18 cellular contexts compared by ENCODE assay signal in the genomic region with DNA sequence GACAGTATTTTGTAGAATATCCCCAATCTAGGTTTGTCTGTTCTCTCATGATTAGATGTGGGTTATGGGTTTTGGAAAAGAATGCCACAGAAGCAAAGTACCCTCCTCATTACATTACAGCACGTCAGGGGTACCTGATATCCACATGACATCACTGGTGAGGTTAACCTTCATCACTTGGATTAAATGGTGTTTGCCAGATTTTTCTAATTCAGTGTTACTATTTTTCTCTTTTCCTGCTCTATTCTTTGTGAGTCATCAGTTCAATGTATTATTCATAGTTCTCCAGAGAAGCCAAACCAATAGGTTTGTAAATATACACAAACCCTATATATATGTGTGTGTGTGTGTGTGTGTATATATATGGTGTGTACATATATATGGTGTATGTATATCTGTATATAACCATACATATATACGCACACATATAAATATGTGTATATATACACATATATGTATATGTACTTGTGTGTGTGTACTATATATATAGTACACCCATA.
"Had no signal": no experiment of that assay in that cellular context is flagged by ENCODE, and none has a peak within 500 bp of the region (broad histone marks: within the 10 kb centered on the region; RNA-seq: fewer than 3 reads in every experiment).

No MANE protein-coding gene starts in this region.

- DNase-seq: effector memory CD4-positive, alpha-beta T cell; gastrocnemius medialis; heart right ventricle; hypothalamus; kidney glomerular epithelial cell; mesendoderm; naive B cell; nephron progenitor cell; psoas muscle; spleen; stimulated activated CD4-positive, alpha-beta T cell treated with anti-CD3 and anti-CD28 coated beads, Interleukin-15, amount 100 ng/mL, for 24 hours; stimulated activated CD4-positive, alpha-beta T cell treated with anti-CD3 and anti-CD28 coated beads, Interleukin-1b, Interleukin-23, amount 100 ng/mL, for 48 hours; stimulated activated CD4-positive, alpha-beta T cell treated with anti-CD3 and anti-CD28 coated beads, Interleukin-4, amount 100 ng/mL, for 24 hours; stimulated activated naive B cell treated with anti-CD40 and anti-IgM and Interleukin-4, amounts not matched to agents 10 μg/mL and 1 μg/mL and 100 μg/mL, for 72 hours; stimulated activated naive CD8-positive, alpha-beta T cell treated with anti-CD3 and anti-CD28 coated beads, Interleukin-15, amount 100 ng/mL, for 72 hours; transverse colon had no signal

- H3K4me3 ChIP-seq: esophagus muscularis mucosa, gastrocnemius medialis, heart right ventricle, psoas muscle, spleen, thoracic aorta, transverse colon had no signal
